Comparison of ENCODE assay signal across 31 cellular contexts in the genomic region with DNA sequence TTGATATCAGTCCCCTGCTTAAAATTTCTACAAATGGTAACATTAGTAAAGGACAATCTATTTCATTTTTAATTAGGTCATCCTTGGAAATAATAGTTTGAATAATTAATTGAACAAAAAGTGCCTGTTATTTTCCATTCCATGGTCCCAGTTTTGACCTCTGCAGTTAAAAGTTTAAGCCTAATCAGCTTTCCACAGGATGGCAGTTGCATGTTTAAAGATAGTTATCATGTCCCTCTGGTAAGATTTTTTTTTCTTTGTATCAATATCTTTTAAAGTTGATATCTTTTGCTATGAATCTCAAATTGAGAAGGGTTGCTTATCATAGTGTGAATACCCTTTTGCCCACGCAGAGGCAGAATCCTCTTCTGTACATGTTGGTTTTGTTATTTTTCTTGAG.
"Had no signal": no experiment of that assay in that cellular context is flagged by ENCODE, and none has a peak within 500 bp of the region (broad histone marks: within the 10 kb centered on the region; RNA-seq: fewer than 3 reads in every experiment).

No MANE protein-coding gene starts in this region.

- DNase-seq: natural killer cell; occipital lobe; ovary; posterior cingulate gyrus; psoas muscle; right cardiac atrium; spleen; stimulated activated CD4-positive, alpha-beta T cell treated with anti-CD3 and anti-CD28 coated beads, Interleukin-12 subunit alpha, Interleukin-12 subunit beta, amount 100 ng/mL, for 4 hours; stimulated activated CD4-positive, alpha-beta T cell treated with anti-CD3 and anti-CD28 coated beads, Interleukin-1b, Interleukin-23, amount 100 ng/mL, for 48 hours; stimulated activated CD4-positive, alpha-beta T cell treated with anti-CD3 and anti-CD28 coated beads, Interleukin-4, amount 100 ng/mL, for 1 hour; stimulated activated CD4-positive, alpha-beta T cell treated with anti-CD3 and anti-CD28 coated beads, Interleukin-4, amount 100 ng/mL, for 4 hours; stimulated activated CD8-positive, alpha-beta memory T cell treated with anti-CD3 and anti-CD28 coated beads, Interleukin-4, amount 100 ng/mL, for 48 hours; stimulated activated naive CD4-positive, alpha-beta T cell; stimulated activated naive CD8-positive, alpha-beta T cell treated with anti-CD3 and anti-CD28 coated beads, Interleukin-15, amount 100 ng/mL, for 72 hours; stimulated activated naive CD8-positive, alpha-beta T cell treated with anti-CD3 and anti-CD28 coated beads, Interleukin-15, Interleukin-2, amounts not matched to agents 100 U/mL and 50 U/mL, for 24 hours; substantia nigra; testis; tibial artery; transverse colon; upper lobe of right lung; uterus had no signal

- H3K79me2 ChIP-seq: parathyroid adenoma had no signal

- H3K4me3 ChIP-seq: neural progenitor cell, ovary, psoas muscle, skin epidermis, smooth muscle cell, spleen, suprapubic skin, testis, tibial artery, transverse colon, upper lobe of right lung, uterus had no signal

- H3K9me3 ChIP-seq: ovary, psoas muscle, spleen, suprapubic skin, testis, tibial artery, transverse colon, upper lobe of right lung, uterus had no signal

- H3K4me2 ChIP-seq: neural progenitor cell, smooth muscle cell had no signal

- H3K9me3 Mint-ChIP-seq: natural killer cell; stimulated activated memory B cell treated with anti-CD40 and anti-IgM and Interleukin-4, amounts not matched to agents 10 μg/mL and 1 μg/mL and 100 μg/mL, for 72 hours; stimulated activated naive CD8-positive, alpha-beta T cell treated with anti-CD3 and anti-CD28 coated beads, Interleukin-15, amount 100 ng/mL, for 72 hours had no signal

- H3K4me1 ChIP-seq: neural progenitor cell, parathyroid adenoma, psoas muscle, spleen, suprapubic skin, testis, tibial artery, upper lobe of right lung, uterus had no signal

- H3K27me3 Mint-ChIP-seq: progenitor cell of endocrine pancreas; stimulated activated memory B cell treated with anti-CD40 and anti-IgM and Interleukin-4, amounts not matched to agents 10 μg/mL and 1 μg/mL and 100 μg/mL, for 72 hours; stimulated activated naive CD8-positive, alpha-beta T cell treated with anti-CD3 and anti-CD28 coated beads, Interleukin-15, amount 100 ng/mL, for 72 hours; type B pancreatic cell had no signal

- H3K9ac ChIP-seq: neural progenitor cell, parathyroid adenoma had no signal

- H3K27me3 ChIP-seq: neural progenitor cell, ovary, spleen, suprapubic skin, testis, tibial artery, transverse colon, upper lobe of right lung, uterus had no signal

- H3K27ac Mint-ChIP-seq: natural killer cell; nephron; neural progenitor cell; progenitor cell of endocrine pancreas; stimulated activated memory B cell treated with anti-CD40 and anti-IgM and Interleukin-4, amounts not matched to agents 10 μg/mL and 1 μg/mL and 100 μg/mL, for 72 hours; type B pancreatic cell had no signal

- ATAC-seq: natural killer cell; psoas muscle; right cardiac atrium; sciatic nerve; stimulated activated memory B cell treated with anti-CD40 and anti-IgM and Interleukin-4, amounts not matched to agents 10 μg/mL and 1 μg/mL and 100 μg/mL, for 72 hours; stimulated activated naive CD8-positive, alpha-beta T cell treated with anti-CD3 and anti-CD28 coated beads, Interleukin-15, amount 100 ng/mL, for 72 hours; stimulated activated naive CD8-positive, alpha-beta T cell treated with anti-CD3 and anti-CD28 coated beads, Interleukin-15, Interleukin-2, amounts not matched to agents 100 U/mL and 50 U/mL, for 24 hours; upper lobe of right lung had no signal

- H3K4me3 Mint-ChIP-seq: natural killer cell; nephron; neural progenitor cell; stimulated activated memory B cell treated with anti-CD40 and anti-IgM and Interleukin-4, amounts not matched to agents 10 μg/mL and 1 μg/mL and 100 μg/mL, for 72 hours; stimulated activated naive CD8-positive, alpha-beta T cell treated with anti-CD3 and anti-CD28 coated beads, Interleukin-15, amount 100 ng/mL, for 72 hours; type B pancreatic cell had no signal

- H2AFZ ChIP-seq: neural progenitor cell, parathyroid adenoma had no signal

- H3K4me1 Mint-ChIP-seq: natural killer cell; nephron; neural progenitor cell; stimulated activated memory B cell treated with anti-CD40 and anti-IgM and Interleukin-4, amounts not matched to agents 10 μg/mL and 1 μg/mL and 100 μg/mL, for 72 hours; stimulated activated naive CD8-positive, alpha-beta T cell treated with anti-CD3 and anti-CD28 coated beads, Interleukin-15, amount 100 ng/mL, for 72 hours had no signal

- H3K36me3 ChIP-seq: neural progenitor cell, ovary, spleen, suprapubic skin, tibial artery, transverse colon, upper lobe of right lung, uterus had no signal

- H3K36me3 Mint-ChIP-seq: natural killer cell; stimulated activated memory B cell treated with anti-CD40 and anti-IgM and Interleukin-4, amounts not matched to agents 10 μg/mL and 1 μg/mL and 100 μg/mL, for 72 hours had no signal

- H3K27ac ChIP-seq: neural progenitor cell, ovary, parathyroid adenoma, psoas muscle, skin epidermis, spleen, suprapubic skin, testis, tibial artery, transverse colon, upper lobe of right lung, uterus had no signal
